ENCODE assay signal across 17 cellular contexts in the genomic region with DNA sequence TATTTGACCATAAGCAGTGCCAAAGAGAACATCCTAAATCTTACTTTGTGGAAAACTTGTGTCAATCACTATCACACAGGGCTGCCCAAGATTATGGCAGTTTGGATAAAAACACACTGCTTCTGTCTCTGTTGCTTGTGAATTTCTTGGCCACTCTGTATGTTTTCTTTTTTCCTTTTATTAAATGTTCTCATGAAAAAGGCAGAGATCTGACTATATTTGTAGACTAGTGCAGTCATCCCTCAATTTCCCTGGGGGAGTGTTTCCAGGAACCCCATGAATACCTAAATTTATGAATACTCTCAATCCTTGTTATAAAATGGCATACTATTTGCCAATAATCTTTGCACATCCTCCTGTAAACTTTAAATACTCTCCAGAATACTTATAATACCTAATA.
DNase-seq lines count a peak whose midpoint lies in the region; ATAC-seq and TF ChIP-seq lines count a peak whose summit lies in the region.
"Had no signal": no experiment of that assay in that cellular context is flagged by ENCODE, and none has a peak within 500 bp of the region (broad histone marks: within the 10 kb centered on the region; RNA-seq: fewer than 3 reads in every experiment).

No MANE protein-coding gene starts in this region.

- H3K4me1 ChIP-seq in left ventricle myocardium inferior: peaks cover 13% of the 10 kb centered on the region
- no peaks in the 10 kb centered on the region for H3K4me1 ChIP-seq in right atrium auricular region
- no peaks in the 10 kb centered on the region for H3K4me1 ChIP-seq in aorta (ENCODE audit: control insufficient read depth in 1 of 2, insufficient read depth in 2 of 2, low read length in 2 of 2)
- H3K4me1 ChIP-seq: A549; BLaER1 treated with 17β-estradiol and CSF1 and Interleukin-3, amounts not matched to agents 10 nM and 100 nM; Caco-2 had no signal

- H3K36me3 ChIP-seq in left ventricle myocardium inferior: no peaks in the 10 kb centered on the region
- H3K36me3 ChIP-seq in right atrium auricular region: no peaks in the 10 kb centered on the region
- H3K36me3 ChIP-seq in aorta (ENCODE audit: control insufficient read depth in 1 of 2, insufficient read depth in 2 of 2, low read length in 1 of 2): no peaks in the 10 kb centered on the region
- H3K36me3 ChIP-seq: BLaER1 treated with 17β-estradiol and CSF1 and Interleukin-3, amounts not matched to agents 10 nM and 100 nM had no signal

- no peak overlapping the region for H3K4me3 ChIP-seq in left ventricle myocardium inferior
- H3K4me3 ChIP-seq in right atrium auricular region: no peak overlapping the region
- no peak overlapping the region for H3K4me3 ChIP-seq in aorta (ENCODE audit: low read length in 2 of 2)
- H3K4me3 ChIP-seq: A549; BLaER1 treated with 17β-estradiol and CSF1 and Interleukin-3, amounts not matched to agents 10 nM and 100 nM had no signal

- DNase-seq in Right ventricle myocardium inferior (ENCODE audit: missing footprints) (no peak), cardiac septum (ENCODE audit: low spot score) (no peak), left ventricle myocardium inferior (no peak), right atrium auricular region (ENCODE audit: low spot score) (no peak), aorta (no peak), HT-29 (ENCODE audit: low spot score) (no peak)
- DNase-seq: AML-193; Caco-2; Calu3; CD4-positive, alpha-beta T cell; CD8-positive, alpha-beta T cell; DMS79 treated with DMSO at 0.1 percent for 48 hours; GF-D8 had no signal

- no peaks in the 10 kb centered on the region for H3K27me3 ChIP-seq in left ventricle myocardium inferior (ENCODE audit: low read depth)
- H3K27me3 ChIP-seq in right atrium auricular region: no peaks in the 10 kb centered on the region
- no peaks in the 10 kb centered on the region for H3K27me3 ChIP-seq in aorta (ENCODE audit: control insufficient read depth in 1 of 2, insufficient read depth in 2 of 2, low read length in 1 of 2)
- H3K27me3 ChIP-seq: BLaER1 treated with 17β-estradiol and CSF1 and Interleukin-3, amounts not matched to agents 10 nM and 100 nM had no signal

- H3K27ac ChIP-seq in left ventricle myocardium inferior (replicated peaks) (peak overlapping the region; percentile 47), right atrium auricular region (no peak overlapping the region), aorta (ENCODE audit: low read depth in 1 of 2, low read length in 2 of 2) (no peak overlapping the region)
- H3K27ac ChIP-seq: 22Rv1; A549; BLaER1 treated with 17β-estradiol and CSF1 and Interleukin-3, amounts not matched to agents 10 nM and 100 nM; C4-2B had no signal

- TF ChIP-seq CTCF in left ventricle myocardium inferior (IDR thresholded peaks at IDR 0.05; ENCODE audit: borderline replicate concordance) (no peak), right atrium auricular region (IDR thresholded peaks at IDR 0.05) (no peak)

- intact Hi-C loops in Right ventricle myocardium inferior (cut with DNase I): no loop called here
- intact Hi-C loops in cardiac septum (cut with DNase I): no loop called here
- intact Hi-C loops in left ventricle myocardium inferior (cut with micrococcal nuclease): no loop called here
- intact Hi-C loops in aorta (cut with DNase I): no loop called here

- H3K9me3 ChIP-seq in left ventricle myocardium inferior (replicated peaks): no peaks in the 10 kb centered on the region
- H3K9me3 ChIP-seq in right atrium auricular region: no peaks in the 10 kb centered on the region
- H3K9me3 ChIP-seq in aorta (ENCODE audit: control insufficient read depth, low read length): no peaks in the 10 kb centered on the region
- H3K9me3 ChIP-seq: A549, Caco-2 had no signal

- ATAC-seq in Right ventricle myocardium inferior: peak; percentile 31
- ATAC-seq in aorta (ENCODE audit: low FRiP score): peak; percentile 44
- ATAC-seq: A549; CD8-positive, alpha-beta T cell had no signal
